In the genomic region with DNA sequence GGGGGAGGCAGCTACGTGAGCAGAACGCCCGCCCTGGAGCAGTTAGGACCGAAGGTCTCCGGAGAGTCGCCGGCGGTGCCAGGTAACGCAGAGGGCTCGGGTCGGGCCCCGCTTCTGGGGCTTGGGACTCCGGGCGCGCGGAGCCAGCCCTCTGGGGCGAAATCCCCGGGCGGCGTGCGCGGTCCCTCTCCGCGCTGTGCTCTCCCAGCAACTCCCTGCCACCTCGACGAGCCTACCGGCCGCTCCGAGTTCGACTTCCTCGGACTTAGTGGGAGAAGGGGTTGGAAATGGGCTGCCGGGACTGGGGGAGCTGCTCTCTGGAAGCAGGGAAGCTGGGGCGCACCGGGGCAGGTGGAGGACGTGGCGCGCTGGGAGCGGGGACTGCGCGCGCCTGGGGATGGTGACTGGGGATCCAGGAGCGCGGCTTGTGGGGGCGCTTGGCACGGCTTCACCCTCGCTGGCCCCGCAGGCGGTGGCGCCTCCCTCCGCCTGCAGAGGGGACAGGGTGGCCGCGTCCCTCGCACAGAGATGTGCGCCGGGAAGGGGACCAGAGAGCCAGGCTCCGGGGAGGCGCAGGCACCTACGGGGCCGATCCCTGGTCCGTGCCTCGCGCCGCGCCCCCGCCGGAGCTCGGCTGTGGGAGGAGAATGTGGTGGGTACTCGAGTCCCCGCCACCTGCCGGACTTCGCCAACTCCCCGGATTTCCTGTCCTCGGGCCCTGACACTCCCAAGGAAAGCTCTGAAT, we compare ENCODE assay signal across 1 cellular context.
TF ChIP-seq lines count a peak whose summit lies in the region.

No MANE protein-coding gene starts in this region.

TF ChIP-seq in IMR-90, 13 proteins besides CTCF, POLR2A, EP300 and RAD21:
- TF ChIP-seq RFX5 (IDR thresholded peaks at IDR 0.05; ENCODE audit: low read depth, low read length), result no peak
